In genomic region chr7:80401708-80402107, GRCh38 we compare ENCODE assay signal across 19 cellular contexts.
A peak's percentile ranks its signal among the peaks of the same experiment; 100 is the strongest.
DNase-seq lines count a peak whose midpoint lies in the region; ATAC-seq, FAIRE-seq and TF ChIP-seq lines count a peak whose summit lies in the region.
"Had no signal": no experiment of that assay in that cellular context is flagged by ENCODE, and none has a peak within 500 bp of the region (broad histone marks: within the 10 kb centered on the region; RNA-seq: fewer than 3 reads in every experiment).

No MANE protein-coding gene starts in this region.

- no peak for TF ChIP-seq CTCF in SK-N-SH (IDR thresholded peaks at IDR 0.05)
- TF ChIP-seq CTCF in HEK293 (tag by site-specific recombination; IDR thresholded peaks at IDR 0.05) = no peak
- TF ChIP-seq CTCF in epithelial cell of esophagus (IDR thresholded peaks at IDR 0.05; ENCODE audit: insufficient read depth, low read depth, low read length, missing control alignments) = no peak
- no peak for TF ChIP-seq CTCF in GM10266 (IDR thresholded peaks at IDR 0.05; ENCODE audit: control insufficient read depth, insufficient read depth, low read depth, missing control alignments)

- POLR2A ChIA-PET in SK-N-SH (lab: Yijun Ruan, JAX) (no interaction called here), HEK293 (lab: Yijun Ruan, JAX) (no interaction called here)

- FAIRE-seq in small intestine (lab: Jason Lieb, UNC) = peak; percentile 33

- no peak overlapping the region for H3K4me3 ChIP-seq in SK-N-SH (ENCODE audit: low read depth in 2 of 2, low read length in 1 of 2)
- no peak overlapping the region for H3K4me3 ChIP-seq in HEK293 (ENCODE audit: low read depth, low read length)
- no peak overlapping the region for H3K4me3 ChIP-seq in epithelial cell of esophagus (ENCODE audit: low read length)
- H3K4me3 ChIP-seq in small intestine (ENCODE audit: low read depth in 1 of 2, low read length in 2 of 2) = no peak overlapping the region
- H3K4me3 ChIP-seq: GM12878, GM23338 had no signal

- peaks cover 4% of the 10 kb centered on the region for H3F3A ChIP-seq in SK-N-SH (replicated peaks; ENCODE audit: insufficient read depth)

- H4K20me1 ChIP-seq in SK-N-SH (ENCODE audit: insufficient read depth) = no peaks in the 10 kb centered on the region

- H3K27ac ChIP-seq in SK-N-SH (ENCODE audit: low read depth in 2 of 2, low read length in 1 of 2) (no peak overlapping the region), HEK293 (ENCODE audit: extremely low read depth, low read depth, low read length) (no peak overlapping the region), small intestine (ENCODE audit: low read depth in 1 of 2, low read length in 1 of 2) (no peak overlapping the region)
- H3K27ac ChIP-seq: KMS-11 had no signal

- H3K36me3 ChIP-seq in SK-N-SH (replicated peaks in 1 of 2; ENCODE audit: control insufficient read depth in 1 of 2, insufficient read depth in 2 of 2, low read length in 1 of 2) = no peaks in the 10 kb centered on the region
- H3K36me3 ChIP-seq in HEK293 (ENCODE audit: control insufficient read depth in 2 of 2, insufficient read depth in 1 of 2, low read length in 2 of 2) = no peaks in the 10 kb centered on the region
- no peaks in the 10 kb centered on the region for H3K36me3 ChIP-seq in small intestine (ENCODE audit: control insufficient read depth in 2 of 2, insufficient read depth in 2 of 2, low read length in 2 of 2)

- H3K4me1 ChIP-seq in SK-N-SH (ENCODE audit: control insufficient read depth in 1 of 2, insufficient read depth in 2 of 2, low read depth in 1 of 2, low read length in 1 of 2) = peaks cover 0 to 6% of the 10 kb centered on the region in 2 experiments; a peak in 2 of 4 replicates
- no peaks in the 10 kb centered on the region for H3K4me1 ChIP-seq in HEK293 (ENCODE audit: control insufficient read depth, insufficient read depth, low read length)
- no peaks in the 10 kb centered on the region for H3K4me1 ChIP-seq in small intestine (ENCODE audit: control insufficient read depth in 2 of 2, insufficient read depth in 1 of 2, low read depth in 1 of 2, low read length in 1 of 2)

- H2AFZ ChIP-seq in SK-N-SH (ENCODE audit: low read depth) = 0 out of 2 replicates have a peak overlapping the region, but pooled peaks have one; percentile 7
- H2AFZ ChIP-seq: GM23338 had no signal

- DNase-seq in SK-N-SH (no peak), epithelial cell of esophagus (ENCODE audit: low read depth) (peak; percentile 11), small intestine (peak; percentile 62), GM10266 (ENCODE audit: extremely low spot score) (no peak), NCI-H1436 treated with DMSO at 0.1 percent for 48 hours (lab: John Stamatoyannopoulos, UW) (no peak)
- DNase-seq: 8988T; C1 segment of cervical spinal cord; CD4-positive, CD25-positive, alpha-beta regulatory T cell; CD8-positive, alpha-beta memory T cell; COR-L47; DMS79 treated with DMSO at 0.1 percent for 48 hours; GF-D8; HCEC 1CT had no signal

- no peaks in the 10 kb centered on the region for H3K27me3 ChIP-seq in SK-N-SH (ENCODE audit: insufficient read depth)
- H3K27me3 ChIP-seq in small intestine (ENCODE audit: control insufficient read depth in 2 of 2, insufficient read depth in 2 of 2, low read length in 2 of 2) = no peaks in the 10 kb centered on the region

- H3K9me3 ChIP-seq in SK-N-SH = no peaks in the 10 kb centered on the region
- H3K9me3 ChIP-seq in HEK293 (ENCODE audit: control insufficient read depth, insufficient read depth, low read depth, low read length) = no peaks in the 10 kb centered on the region
- no peaks in the 10 kb centered on the region for H3K9me3 ChIP-seq in small intestine (ENCODE audit: control insufficient read depth, low read depth)

- no peak for ATAC-seq in SK-N-SH treated with all-trans-retinoic acid at 6 μM for 48 hours
- ATAC-seq in GM21723 (IDR thresholded peaks at IDR 0.05; ENCODE audit: unreplicated experiment) = no peak
- ATAC-seq: GM12878, GM23338 had no signal

- H3K4me2 ChIP-seq in SK-N-SH = no peak overlapping the region
- H3K4me2 ChIP-seq: GM23338, KMS-11 had no signal

- WGBS in SK-N-SH (ENCODE audit: low lambda C conversion rate) = 71% methylated on average over 1 of the region's 1 CpG
- WGBS in small intestine, 3 donors = 10 to 47% (median 32%) methylated on average over 1 of the region's 1 CpG

- CTCF ChIA-PET in SK-N-SH (lab: Yijun Ruan, JAX) (interaction anchor here (0.7 to 2.2 kb wide), 5 partner anchors 9 to 305 kb away, joined by 3 to 10 read pairs (median 4); no protein-coding TSS in a partner anchor), HEK293 (lab: Yijun Ruan, JAX) (interaction anchor here (0.6 to 1.1 kb wide), 3 partner anchors 12 to 279 kb away, joined by 3 to 5 read pairs (median 3); no protein-coding TSS in a partner anchor)

- TF ChIP-seq RAD21 in SK-N-SH (IDR thresholded peaks at IDR 0.05; ENCODE audit: low read length) = no peak

- no peak overlapping the region for H3K9ac ChIP-seq in SK-N-SH
- H3K9ac ChIP-seq: KMS-11 had no signal

- no peak for TF ChIP-seq EP300 in SK-N-SH (IDR thresholded peaks at IDR 0.05; ENCODE audit: borderline replicate concordance in 1 of 2, low read depth in 1 of 2, low read length in 1 of 2)

- no peaks in the 10 kb centered on the region for H3K9me2 ChIP-seq in SK-N-SH

- H3K79me2 ChIP-seq in SK-N-SH (ENCODE audit: insufficient read depth) = no peaks in the 10 kb centered on the region

TF ChIP-seq in SK-N-SH, 30 proteins besides CTCF, POLR2A, EP300 and RAD21 (continues in another document):
- TF ChIP-seq GATA2 (CRISPR knock-in tag; IDR thresholded peaks at IDR 0.05) = no peak
- no peak for TF ChIP-seq MXI1 (IDR thresholded peaks at IDR 0.05; ENCODE audit: low read depth, low read length)
- TF ChIP-seq TEAD4 (IDR thresholded peaks at IDR 0.05; ENCODE audit: borderline replicate concordance, insufficient read depth) = no peak
- no peak for TF ChIP-seq RCOR1 (IDR thresholded peaks at IDR 0.05; ENCODE audit: low read length)
- TF ChIP-seq SIN3A (IDR thresholded peaks at IDR 0.05; ENCODE audit: borderline replicate concordance, low read depth, low read length) = no peak
- no peak for TF ChIP-seq GABPA (IDR thresholded peaks at IDR 0.05; ENCODE audit: low read depth)
- no peak for TF ChIP-seq NRF1 (IDR thresholded peaks at IDR 0.05; ENCODE audit: low read depth, low read length)
- TF ChIP-seq TAF1 (IDR thresholded peaks at IDR 0.05; ENCODE audit: borderline replicate concordance, low read depth, low read length) = no peak
- TF ChIP-seq POLR2AphosphoS5 (IDR thresholded peaks at IDR 0.05; ENCODE audit: low read depth, low read length) = no peak

TF ChIP-seq in SK-N-SH treated with all-trans-retinoic acid at 6 μM for 48 hours, 23 proteins besides CTCF, POLR2A, EP300 and RAD21 (continues in another document):
- TF ChIP-seq RARB (CRISPR knock-in tag; IDR thresholded peaks at IDR 0.05) = no peak
- TF ChIP-seq ARNTL (CRISPR knock-in tag; IDR thresholded peaks at IDR 0.05; ENCODE audit: borderline replicate concordance, low read depth) = no peak
- TF ChIP-seq BACH2 (CRISPR knock-in tag; IDR thresholded peaks at IDR 0.05; ENCODE audit: borderline replicate concordance) = no peak
- no peak for TF ChIP-seq ZFP30 (CRISPR knock-in tag; IDR thresholded peaks at IDR 0.05)

TF ChIP-seq in HEK293, 187 proteins besides CTCF, POLR2A, EP300 and RAD21:
- TF ChIP-seq, protein P1, sequence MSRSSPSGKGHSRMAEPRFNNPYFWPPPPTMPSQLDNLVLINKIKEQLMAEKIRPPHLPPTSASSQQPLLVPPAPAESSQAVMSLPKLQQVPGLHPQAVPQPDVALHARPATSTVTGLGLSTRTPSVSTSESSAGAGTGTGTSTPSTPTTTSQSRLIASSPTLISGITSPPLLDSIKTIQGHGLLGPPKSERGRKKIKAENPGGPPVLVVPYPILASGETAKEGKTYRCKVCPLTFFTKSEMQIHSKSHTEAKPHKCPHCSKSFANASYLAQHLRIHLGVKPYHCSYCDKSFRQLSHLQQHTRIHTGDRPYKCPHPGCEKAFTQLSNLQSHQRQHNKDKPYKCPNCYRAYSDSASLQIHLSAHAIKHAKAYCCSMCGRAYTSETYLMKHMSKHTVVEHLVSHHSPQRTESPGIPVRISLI (tag by site-specific recombination; IDR thresholded peaks at IDR 0.05) = no peak
- TF ChIP-seq ZBTB21 (tag by site-specific recombination; IDR thresholded peaks at IDR 0.05) = no peak
- no peak for TF ChIP-seq REST (tag by site-specific recombination; IDR thresholded peaks at IDR 0.05)
- no peak for TF ChIP-seq ZNF266 (tag by site-specific recombination; IDR thresholded peaks at IDR 0.05; ENCODE audit: low read depth)
- no peak for TF ChIP-seq ZNF274 (IDR thresholded peaks at IDR 0.05; ENCODE audit: low read length)
- TF ChIP-seq ZNF274 (tag by site-specific recombination; IDR thresholded peaks at IDR 0.05; ENCODE audit: borderline replicate concordance) = no peak
- no peak for TF ChIP-seq ZNF350 (tag by site-specific recombination; IDR thresholded peaks at IDR 0.05)
- peak; percentile 32 for TF ChIP-seq ZNF585B (tag by site-specific recombination; IDR thresholded peaks at IDR 0.05)
- no peak for TF ChIP-seq ZNF626 (tag by site-specific recombination; IDR thresholded peaks at IDR 0.05)

Comparison
In these comparisons a context has a peak if more than half of its experiments do, and no peak if none do; other contexts are left out.
1. DNase-seq: peak in epithelial cell of esophagus (single experiment) and small intestine (single experiment); none in SK-N-SH (single experiment), GM10266 (single experiment) and NCI-H1436 treated with DMSO at 0.1 percent for 48 hours (single experiment).